In genomic region chr9:117258201-117258866, GRCh38 we compare ENCODE assay signal across 1 cellular context.
TF ChIP-seq lines count a peak whose summit lies in the region.

No MANE protein-coding gene starts in this region.

TF ChIP-seq in WTC11, 78 proteins besides CTCF, POLR2A, EP300 and RAD21 (continued from another document):
- TF ChIP-seq FOXP4 (CRISPR knock-in tag; IDR thresholded peaks at IDR 0.05): no peak
- TF ChIP-seq RELA (CRISPR knock-in tag; IDR thresholded peaks at IDR 0.05; ENCODE audit: borderline replicate concordance): no peak
- no peak for TF ChIP-seq ZNF671 (CRISPR knock-in tag; IDR thresholded peaks at IDR 0.05)
- no peak for TF ChIP-seq JUN (CRISPR knock-in tag; IDR thresholded peaks at IDR 0.05)
- TF ChIP-seq ATF2 (CRISPR knock-in tag; IDR thresholded peaks at IDR 0.05; ENCODE audit: borderline replicate concordance, low read depth): no peak
- no peak for TF ChIP-seq ZNF219 (CRISPR knock-in tag; IDR thresholded peaks at IDR 0.05; ENCODE audit: borderline replicate concordance)
- no peak for TF ChIP-seq ZNF425 (CRISPR knock-in tag; conservative IDR thresholded peaks at IDR 0.05)
- no peak for TF ChIP-seq CBFB (CRISPR knock-in tag; IDR thresholded peaks at IDR 0.05; ENCODE audit: low read depth)
- TF ChIP-seq FOXP1 (CRISPR knock-in tag; IDR thresholded peaks at IDR 0.05; ENCODE audit: borderline replicate concordance): no peak
